13 cellular contexts compared by ENCODE assay signal in the genomic region with DNA sequence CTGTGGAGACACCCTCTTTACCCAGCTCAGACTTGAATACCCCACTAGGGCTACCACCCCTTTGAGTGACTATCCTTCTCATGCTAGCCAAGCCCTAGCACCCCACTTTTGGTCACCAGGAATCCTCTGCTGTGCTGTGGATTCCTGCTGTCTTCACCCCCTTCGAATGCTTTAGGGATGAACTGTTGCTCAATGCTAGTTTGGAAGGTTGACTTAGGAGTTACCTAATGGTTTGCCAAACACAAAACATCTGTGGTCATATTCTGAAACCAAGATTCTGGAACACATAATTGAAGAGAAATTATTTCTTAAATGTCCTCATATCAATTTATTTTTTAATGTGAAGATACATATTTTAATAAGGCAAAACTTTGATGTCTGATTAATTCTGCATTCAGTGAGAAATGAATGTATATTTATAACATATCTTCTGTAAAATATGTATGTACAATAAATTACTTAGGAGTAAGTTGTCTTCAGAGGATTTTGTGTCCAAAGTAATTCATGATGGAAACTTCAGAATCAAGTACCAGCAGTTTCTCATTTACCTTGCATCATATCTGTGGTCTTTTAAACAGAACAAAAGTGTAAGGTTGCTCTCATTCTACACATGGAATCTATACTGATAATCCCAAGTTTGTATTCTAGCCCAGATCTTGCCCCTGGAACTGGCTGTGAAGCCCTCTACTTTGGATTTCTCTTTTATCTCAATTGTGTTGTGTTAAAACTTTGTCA. TPM values are rescaled to one million over a fixed set of nuclear protein-coding genes. Genes with fewer than 3 reads are reported as not detected.
DNase-seq lines count a peak whose midpoint lies in the region; ATAC-seq and TF ChIP-seq lines count a peak whose summit lies in the region.
"Had no signal": no experiment of that assay in that cellular context is flagged by ENCODE, and none has a peak within 500 bp of the region (broad histone marks: within the 10 kb centered on the region; RNA-seq: fewer than 3 reads in every experiment).

No MANE protein-coding gene starts in this region.

- H3K9ac ChIP-seq in GM23248 = no peak overlapping the region
- H3K9ac ChIP-seq: BLaER1 treated with 17β-estradiol and CSF1 and Interleukin-3, amounts not matched to agents 10 nM and 100 nM had no signal

- H3K27me3 ChIP-seq in GM23248 (replicated peaks; ENCODE audit: insufficient read depth) (no peaks in the 10 kb centered on the region), ascending aorta (no peaks in the 10 kb centered on the region)
- H3K27me3 ChIP-seq: BLaER1 treated with 17β-estradiol and CSF1 and Interleukin-3, amounts not matched to agents 10 nM and 100 nM had no signal

- intact Hi-C loops in ascending aorta (cut with DNase I) = no loop called here

- H3F3A ChIP-seq in GM23248 (ENCODE audit: insufficient read depth) = peaks cover 27% of the 10 kb centered on the region

- no peak overlapping the region for H2AFZ ChIP-seq in GM23248

- H3K9me3 ChIP-seq in GM23248 (ENCODE audit: low read depth) (no peaks in the 10 kb centered on the region), ascending aorta (no peaks in the 10 kb centered on the region)
- H3K9me3 ChIP-seq: BLaER1 treated with 17β-estradiol and CSF1 and Interleukin-3, amounts not matched to agents 10 nM and 100 nM had no signal

- H3K79me2 ChIP-seq in GM23248 (ENCODE audit: insufficient read depth) = peaks cover 90% of the 10 kb centered on the region

- ATAC-seq in GM19351 (IDR thresholded peaks at IDR 0.05; ENCODE audit: unreplicated experiment) = no peak
- no peak for ATAC-seq in HG03432 (IDR thresholded peaks at IDR 0.05; ENCODE audit: unreplicated experiment)

- H4K20me1 ChIP-seq in GM23248 (ENCODE audit: insufficient read depth) = no peaks in the 10 kb centered on the region
- H4K20me1 ChIP-seq: BLaER1 treated with 17β-estradiol and CSF1 and Interleukin-3, amounts not matched to agents 10 nM and 100 nM had no signal

- in situ Hi-C loops in GM23248 (cut with MboI) = no loop called here

- H3K9me2 ChIP-seq in GM23248 (ENCODE audit: insufficient read depth) = no peaks in the 10 kb centered on the region

- no peak overlapping the region for H3K4me3 ChIP-seq in GM23248
- no peak overlapping the region for H3K4me3 ChIP-seq in cardiac fibroblast (replicated peaks in 1 of 2; ENCODE audit: low read depth in 2 of 2, low read length in 2 of 2)
- no peak overlapping the region for H3K4me3 ChIP-seq in fibroblast of villous mesenchyme (ENCODE audit: low read depth, low read length)
- no peak overlapping the region for H3K4me3 ChIP-seq in ascending aorta
- H3K4me3 ChIP-seq: BLaER1 treated with 17β-estradiol and CSF1 and Interleukin-3, amounts not matched to agents 10 nM and 100 nM had no signal

- DNase-seq in GM23248 = peak; percentile 69
- DNase-seq in cardiac fibroblast (ENCODE audit: low read depth in 2 of 2) = peak; percentile 38
- peak; percentile 67 for DNase-seq in fibroblast of villous mesenchyme (ENCODE audit: low read depth)
- no peak for DNase-seq in glomerular visceral epithelial cell (ENCODE audit: extremely low spot score)
- DNase-seq in ascending aorta (ENCODE audit: low spot score in 2 of 2) = no peak
- DNase-seq: DMS 273 treated with DMSO at 0.1 percent for 48 hours, NCI-H1048, NCI-H2107, NCI-H69 had no signal

- H3K36me3 ChIP-seq in GM23248 (ENCODE audit: low read depth) (no peaks in the 10 kb centered on the region), ascending aorta (no peaks in the 10 kb centered on the region)
- H3K36me3 ChIP-seq: BLaER1 treated with 17β-estradiol and CSF1 and Interleukin-3, amounts not matched to agents 10 nM and 100 nM had no signal

- WGBS in GM23248 (ENCODE audit: low coverage in 1 of 2, low lambda C conversion rate in 2 of 2, missing lambda C conversion rate in 2 of 2), 2 experiments = 6 to 8% methylated on average over 1 of the region's 1 CpG

- no peak for TF ChIP-seq CTCF in cardiac fibroblast (IDR thresholded peaks at IDR 0.05; ENCODE audit: low read depth, low read length)
- TF ChIP-seq CTCF in fibroblast of villous mesenchyme (IDR thresholded peaks at IDR 0.05; ENCODE audit: insufficient read depth, low read depth, low read length) = no peak
- no peak for TF ChIP-seq CTCF in ascending aorta (IDR thresholded peaks at IDR 0.05)

- no peak overlapping the region for H3K27ac ChIP-seq in GM23248
- no peak overlapping the region for H3K27ac ChIP-seq in ascending aorta
- H3K27ac ChIP-seq: BLaER1 treated with 17β-estradiol and CSF1 and Interleukin-3, amounts not matched to agents 10 nM and 100 nM had no signal

- H3K4me1 ChIP-seq in GM23248 (ENCODE audit: insufficient read depth) (peaks cover 37% of the 10 kb centered on the region), ascending aorta (no peaks in the 10 kb centered on the region)
- H3K4me1 ChIP-seq: BLaER1 treated with 17β-estradiol and CSF1 and Interleukin-3, amounts not matched to agents 10 nM and 100 nM had no signal

- H3K4me2 ChIP-seq in GM23248 (ENCODE audit: unreplicated experiment) = peak overlapping the region; percentile 40
- H3K4me2 ChIP-seq: BLaER1 treated with 17β-estradiol and CSF1 and Interleukin-3, amounts not matched to agents 10 nM and 100 nM had no signal

RNA-seq across cellular contexts. Expression of gene TMEM200A, which starts 46.9 kb away (rescaled TPM):
- 43.3 and 47.0 TPM in 2 replicates for total RNA-seq in GM23248 (2014; rRNA removed; shearing (Covaris generic))
- polyA plus RNA-seq in GM23248 (2016; fragmentation: Nextera tagmentation; extraction: Ambion mirVana) = 44.4 and 44.5 TPM in 2 replicates
- total RNA-seq in fibroblast of villous mesenchyme (43.6 and 47.7 TPM in 2 replicates), ascending aorta (3.6 TPM)
- total RNA-seq: Daoy had no signal

Comparison
In these comparisons a context has a peak if more than half of its experiments do, and no peak if none do; other contexts are left out.
1. DNase-seq: peak in GM23248 (single experiment), cardiac fibroblast (2 of 2) and fibroblast of villous mesenchyme (single experiment); none in glomerular visceral epithelial cell (single experiment) and ascending aorta (0 of 2).